Comparison of ENCODE assay signal across 11 cellular contexts in the genomic region with DNA sequence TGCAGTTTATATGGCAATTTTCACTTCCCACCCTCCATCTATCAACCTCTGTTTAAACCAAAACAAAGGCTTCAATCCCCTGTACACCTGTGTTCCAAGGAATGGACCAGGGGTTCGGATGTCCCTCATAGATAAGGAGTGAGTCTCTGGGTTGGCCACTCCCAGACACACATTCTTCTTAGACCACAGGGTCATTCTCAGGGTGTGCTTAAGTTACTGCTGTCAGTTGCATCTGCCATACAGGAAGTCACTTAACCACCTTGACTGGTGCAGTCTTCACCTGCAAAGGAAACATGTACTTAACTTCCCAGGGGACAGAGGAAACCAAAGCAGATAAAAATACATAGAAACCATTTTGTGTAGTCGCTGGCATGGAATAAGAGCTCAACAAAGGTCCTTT.
DNase-seq lines count a peak whose midpoint lies in the region; ATAC-seq and TF ChIP-seq lines count a peak whose summit lies in the region.
"Had no signal": no experiment of that assay in that cellular context is flagged by ENCODE, and none has a peak within 500 bp of the region (broad histone marks: within the 10 kb centered on the region; RNA-seq: fewer than 3 reads in every experiment).

No MANE protein-coding gene starts in this region.

- no peak overlapping the region for H3K4me3 ChIP-seq in coronary artery
- H3K4me3 ChIP-seq: testis had no signal

- no peaks in the 10 kb centered on the region for H3K27me3 Mint-ChIP-seq in stimulated activated naive B cell treated with anti-CD40 and anti-IgM and Interleukin-4, amounts not matched to agents 10 μg/mL and 1 μg/mL and 100 μg/mL, for 72 hours
- H3K27me3 Mint-ChIP-seq: activated naive CD8-positive, alpha-beta T cell had no signal

- H3K36me3 Mint-ChIP-seq in stimulated activated naive B cell treated with anti-CD40 and anti-IgM and Interleukin-4, amounts not matched to agents 10 μg/mL and 1 μg/mL and 100 μg/mL, for 72 hours = peaks cover 0 to 2% of the 10 kb centered on the region in 2 donors
- H3K36me3 Mint-ChIP-seq: activated naive CD8-positive, alpha-beta T cell had no signal

- ATAC-seq in HG02759 (IDR thresholded peaks at IDR 0.05; ENCODE audit: unreplicated experiment) = peak; percentile 45
- ATAC-seq in stimulated activated naive B cell treated with anti-CD40 and anti-IgM and Interleukin-4, amounts not matched to agents 10 μg/mL and 1 μg/mL and 100 μg/mL, for 72 hours (replicated peaks) = peak; percentile 70 to 81
- ATAC-seq in HG02852 (IDR thresholded peaks at IDR 0.05; ENCODE audit: unreplicated experiment) = no peak

- H3K9me3 Mint-ChIP-seq in stimulated activated naive B cell treated with anti-CD40 and anti-IgM and Interleukin-4, amounts not matched to agents 10 μg/mL and 1 μg/mL and 100 μg/mL, for 72 hours = peaks cover under 1 to 1% of the 10 kb centered on the region in 2 donors

- peak overlapping the region; percentile 48 for H3K27ac Mint-ChIP-seq in stimulated activated naive B cell treated with anti-CD40 and anti-IgM and Interleukin-4, amounts not matched to agents 10 μg/mL and 1 μg/mL and 100 μg/mL, for 72 hours
- H3K27ac Mint-ChIP-seq: activated naive CD8-positive, alpha-beta T cell had no signal

- no peak overlapping the region for H3K4me3 Mint-ChIP-seq in stimulated activated naive B cell treated with anti-CD40 and anti-IgM and Interleukin-4, amounts not matched to agents 10 μg/mL and 1 μg/mL and 100 μg/mL, for 72 hours
- H3K4me3 Mint-ChIP-seq: activated naive CD8-positive, alpha-beta T cell had no signal

- peak; percentile 23 for DNase-seq in NCI-H510A treated with DMSO at 0.1 percent for 48 hours (lab: John Stamatoyannopoulos, UW)
- DNase-seq in NCI-H510A (lab: John Stamatoyannopoulos, UW) = no peak
- peak; percentile 82 for DNase-seq in NCI-H69 (lab: John Stamatoyannopoulos, UW)
- DNase-seq in stimulated activated naive B cell treated with anti-CD40 and anti-IgM and Interleukin-4, amounts not matched to agents 10 μg/mL and 1 μg/mL and 100 μg/mL, for 72 hours = no peak
- no peak for DNase-seq in coronary artery (ENCODE audit: low spot score)
- no peak for DNase-seq in SKM-1 treated with dmso at 0.1 percent for 144 hours (lab: John Stamatoyannopoulos, UW; ENCODE audit: unreplicated experiment)
- DNase-seq: cortex of kidney, testis had no signal

- H3K27ac ChIP-seq in coronary artery = no peak overlapping the region
- H3K27ac ChIP-seq: testis had no signal

- H3K4me1 Mint-ChIP-seq in stimulated activated naive B cell treated with anti-CD40 and anti-IgM and Interleukin-4, amounts not matched to agents 10 μg/mL and 1 μg/mL and 100 μg/mL, for 72 hours = peaks cover 43 to 56% of the 10 kb centered on the region in 2 donors

- TF ChIP-seq CTCF in coronary artery (IDR thresholded peaks at IDR 0.05) = no peak

Comparison
In these comparisons a context has a peak if more than half of its experiments do, and no peak if none do; other contexts are left out.
1. DNase-seq: peak in NCI-H510A treated with DMSO at 0.1 percent for 48 hours (single experiment) and NCI-H69 (single experiment); none in NCI-H510A (single experiment), stimulated activated naive B cell treated with anti-CD40 and anti-IgM and Interleukin-4, amounts not matched to agents 10 μg/mL and 1 μg/mL and 100 μg/mL, for 72 hours (single experiment), coronary artery (single experiment) and SKM-1 treated with dmso at 0.1 percent for 144 hours (single experiment).